In the genomic region with DNA sequence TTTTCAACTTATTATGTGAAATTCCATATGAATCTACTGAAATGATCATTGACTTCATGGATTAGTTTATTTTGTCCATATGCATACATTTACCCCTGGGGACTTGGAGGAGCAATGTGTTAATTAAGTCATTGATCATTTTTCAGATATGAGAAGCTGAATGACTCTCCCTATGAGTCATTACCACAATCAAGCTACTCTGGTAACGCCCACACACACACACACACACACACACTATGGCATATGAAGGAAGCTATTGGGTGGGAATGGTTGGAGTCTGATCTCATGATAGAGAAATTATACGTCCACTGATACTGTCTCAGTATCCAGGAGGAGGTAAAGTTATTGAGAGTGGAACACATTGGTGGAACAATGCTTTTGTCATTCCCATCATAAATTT, we compare ENCODE assay signal across 8 cellular contexts.
DNase-seq lines count a peak whose midpoint lies in the region; ATAC-seq, FAIRE-seq and TF ChIP-seq lines count a peak whose summit lies in the region.
"Had no signal": no experiment of that assay in that cellular context is flagged by ENCODE, and none has a peak within 500 bp of the region (broad histone marks: within the 10 kb centered on the region; RNA-seq: fewer than 3 reads in every experiment).

No MANE protein-coding gene starts in this region.

- peak; percentile 65 for ATAC-seq in omental fat pad (ENCODE audit: low FRiP score)
- no peak for ATAC-seq in GM21528 (IDR thresholded peaks at IDR 0.05; ENCODE audit: low FRiP score, unreplicated experiment)
- ATAC-seq in GM18517 (IDR thresholded peaks at IDR 0.05; ENCODE audit: unreplicated experiment), result no peak

- DNase-seq in ELR (ENCODE audit: low read depth) (peak; percentile 63), HUDEP-2 (lab: John Stamatoyannopoulos, UW; ENCODE audit: unreplicated experiment in 76 of 76) (peak in 43 of 76 experiments; percentile 0 to 63 (median 23)), bronchial epithelial cell (ENCODE audit: low read depth) (peak; percentile 97), omental fat pad (ENCODE audit: low spot score) (no peak), NCI-H345 treated with DMSO at 0.1 percent for 48 hours (lab: John Stamatoyannopoulos, UW; ENCODE audit: unreplicated experiment) (no peak)
- DNase-seq: WERI-Rb-1 had no signal

- TF ChIP-seq CTCF in bronchial epithelial cell (IDR thresholded peaks at IDR 0.05; ENCODE audit: insufficient read depth, low read length, severe bottlenecking) (no peak), omental fat pad (IDR thresholded peaks at IDR 0.05) (no peak)

- H3K27me3 ChIP-seq in bronchial epithelial cell (ENCODE audit: control insufficient read depth, insufficient read depth, low read length), result no peaks in the 10 kb centered on the region

- H3K36me3 ChIP-seq in bronchial epithelial cell (ENCODE audit: control insufficient read depth, insufficient read depth, low read length), result no peaks in the 10 kb centered on the region
- H3K36me3 ChIP-seq: WERI-Rb-1 had no signal

- no peak for FAIRE-seq in bronchial epithelial cell (lab: Jason Lieb, UNC)

- H3K4me3 ChIP-seq in bronchial epithelial cell (ENCODE audit: low read depth, low read length), result no peak overlapping the region

Comparison
In these comparisons a context has a peak if more than half of its experiments do, and no peak if none do; other contexts are left out.
1. DNase-seq: peak in ELR (single experiment), HUDEP-2 (43 of 76) and bronchial epithelial cell (single experiment); none in omental fat pad (single experiment) and NCI-H345 treated with DMSO at 0.1 percent for 48 hours (single experiment).